23 cellular contexts compared by ENCODE assay signal in the genomic region with DNA sequence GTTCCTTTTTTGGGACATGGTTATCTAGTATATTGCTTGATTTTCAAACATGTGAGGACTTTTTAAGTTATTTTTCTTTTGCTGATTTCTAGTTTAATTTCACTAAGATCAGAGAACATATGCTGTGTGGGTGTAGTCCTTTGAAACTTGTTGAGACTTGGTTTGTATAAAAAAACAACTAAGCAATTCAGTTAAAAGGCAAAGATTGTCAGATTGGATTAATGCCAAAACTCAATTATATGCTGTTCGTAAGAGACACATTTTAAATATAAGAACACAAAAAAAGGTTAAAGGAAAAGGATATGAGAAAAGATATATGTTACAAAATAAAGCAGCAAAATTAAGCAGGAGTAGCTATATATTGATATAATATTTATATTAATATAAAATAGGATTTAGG.
"Had no signal": no experiment of that assay in that cellular context is flagged by ENCODE, and none has a peak within 500 bp of the region (broad histone marks: within the 10 kb centered on the region; RNA-seq: fewer than 3 reads in every experiment).

No MANE protein-coding gene starts in this region.

- H3K36me3 Mint-ChIP-seq: activated naive CD8-positive, alpha-beta T cell had no signal

- H3K4me3 Mint-ChIP-seq: activated CD4-positive, alpha-beta T cell treated with anti-CD3 and anti-CD28 coated beads, Interleukin-2, amount 10 ng/mL, durations not matched to agents 7 days and 5 days; activated naive CD8-positive, alpha-beta T cell; endodermal cell; naive B cell had no signal

- H3K4me3 ChIP-seq: dorsolateral prefrontal cortex, left ventricle myocardium inferior, mucosa of descending colon, psoas muscle, tibial nerve had no signal

- DNase-seq: activated CD4-positive, alpha-beta T cell treated with anti-CD3 and anti-CD28 coated beads, Interleukin-2, amount 10 ng/mL, durations not matched to agents 7 days and 5 days; activated CD8-positive, alpha-beta memory T cell treated with anti-CD3 and anti-CD28 coated beads, Interleukin-2, amount 50 U/mL, for 4 hours; activated gamma-delta T cell; activated T-cell treated with anti-CD3 and anti-CD28 coated beads, Interleukin-2, amount 50 U/mL, for 48 hours; amniotic stem cell; dorsolateral prefrontal cortex; erythroblast; foreskin melanocyte; kidney glomerular epithelial cell; left ventricle myocardium inferior; mucosa of descending colon; naive B cell; psoas muscle; right cardiac atrium; stimulated activated CD4-positive, alpha-beta T cell treated with anti-CD3 and anti-CD28 coated beads, Interleukin-2, amount 100 ng/mL, for 24 hours; stimulated activated naive CD8-positive, alpha-beta T cell treated with anti-CD3 and anti-CD28 coated beads, Interleukin-15, Interleukin-2, amounts not matched to agents 100 U/mL and 50 U/mL, for 24 hours; substantia nigra; T-helper 1 cell; T1000 had no signal

- H3K9me3 ChIP-seq: left ventricle myocardium inferior, mucosa of descending colon, psoas muscle, tibial nerve had no signal

- H3K27me3 ChIP-seq: dorsolateral prefrontal cortex, tibial nerve had no signal

- H3K27ac Mint-ChIP-seq: activated CD4-positive, alpha-beta T cell treated with anti-CD3 and anti-CD28 coated beads, Interleukin-2, amount 10 ng/mL, durations not matched to agents 7 days and 5 days; activated naive CD8-positive, alpha-beta T cell; endodermal cell had no signal

- H3K27ac ChIP-seq: dorsolateral prefrontal cortex, left ventricle myocardium inferior, psoas muscle, tibial nerve had no signal

- H3K9me3 Mint-ChIP-seq: activated CD4-positive, alpha-beta T cell treated with anti-CD3 and anti-CD28 coated beads, Interleukin-2, amount 10 ng/mL, durations not matched to agents 7 days and 5 days; endodermal cell; naive B cell had no signal

- ATAC-seq: activated CD4-positive, CD25-positive, alpha-beta regulatory T cell treated with anti-CD3 and anti-CD28 coated beads, Interleukin-2, amount 50 U/mL, for 24 hours; mucosa of descending colon; psoas muscle; right cardiac atrium; stimulated activated naive CD8-positive, alpha-beta T cell treated with anti-CD3 and anti-CD28 coated beads, Interleukin-15, Interleukin-2, amounts not matched to agents 100 U/mL and 50 U/mL, for 24 hours had no signal

- H3K27me3 Mint-ChIP-seq: activated CD4-positive, alpha-beta T cell treated with anti-CD3 and anti-CD28 coated beads, Interleukin-2, amount 10 ng/mL, durations not matched to agents 7 days and 5 days; activated naive CD8-positive, alpha-beta T cell; naive B cell had no signal
